10 cellular contexts compared by ENCODE assay signal in genomic region chr10:7541137-7542087, GRCh38.
DNase-seq lines count a peak whose midpoint lies in the region; ATAC-seq and TF ChIP-seq lines count a peak whose summit lies in the region.
"Had no signal": no experiment of that assay in that cellular context is flagged by ENCODE, and none has a peak within 500 bp of the region (broad histone marks: within the 10 kb centered on the region; RNA-seq: fewer than 3 reads in every experiment).

No MANE protein-coding gene starts in this region.

- no peak for TF ChIP-seq CTCF in coronary artery (IDR thresholded peaks at IDR 0.05)

- H3K4me3 ChIP-seq in coronary artery, result peak overlapping the region; percentile 21
- H3K4me3 ChIP-seq: BLaER1 treated with 17β-estradiol and CSF1 and Interleukin-3, amounts not matched to agents 10 nM and 100 nM had no signal

- peak; percentile 86 for ATAC-seq in sciatic nerve
- ATAC-seq: PC-3 had no signal

- DNase-seq in GM03348 (ENCODE audit: low spot score) (peak; percentile 31), coronary artery (ENCODE audit: low spot score) (peak; percentile 82), kidney tubule cell (ENCODE audit: low spot score) (peak; percentile 86), sciatic nerve (ENCODE audit: low spot score) (no peak), NOMO-1 (lab: John Stamatoyannopoulos, UW; ENCODE audit: unreplicated experiment in 2 of 2) (no peak), NCI-H446 (lab: John Stamatoyannopoulos, UW) (no peak), dermis blood vessel endothelial cell (no peak), NCI-H2171 treated with DMSO at 0.1 percent for 48 hours (lab: John Stamatoyannopoulos, UW) (no peak)
- DNase-seq: PC-3 had no signal

- H3K27ac ChIP-seq in coronary artery, result peak overlapping the region; percentile 3 to 81
- H3K27ac ChIP-seq: BLaER1 treated with 17β-estradiol and CSF1 and Interleukin-3, amounts not matched to agents 10 nM and 100 nM had no signal

- intact Hi-C loops in sciatic nerve (cut with DNase I), result no loop called here

Comparison
In these comparisons a context has a peak if more than half of its experiments do, and no peak if none do; other contexts are left out.
1. DNase-seq: peak in GM03348 (single experiment), coronary artery (single experiment) and kidney tubule cell (single experiment); none in sciatic nerve (single experiment), NOMO-1 (0 of 2), NCI-H446 (0 of 2), dermis blood vessel endothelial cell (single experiment) and NCI-H2171 treated with DMSO at 0.1 percent for 48 hours (single experiment).